12 cellular contexts compared by ENCODE assay signal in genomic region chr14:19669151-19669601, GRCh38. TPM values are rescaled to one million over a fixed set of nuclear protein-coding genes. Genes with fewer than 3 reads are reported as not detected.
DNase-seq lines count a peak whose midpoint lies in the region; ATAC-seq and TF ChIP-seq lines count a peak whose summit lies in the region.
"Not testable (repeated sequence)": the region's sequence is repeated elsewhere in the genome, so short reads cannot be mapped to it uniquely, and the experiment has no call there.
"Had no signal": no experiment of that assay in that cellular context is flagged by ENCODE, and none has a peak within 500 bp of the region (broad histone marks: within the 10 kb centered on the region; RNA-seq: fewer than 3 reads in every experiment).

No MANE protein-coding gene starts in this region.

- not testable (repeated sequence) for H3K27me3 ChIP-seq in RWPE2 (ENCODE audit: insufficient read depth, poor library complexity, severe bottlenecking); aorta (ENCODE audit: control insufficient read depth in 1 of 2, insufficient read depth in 2 of 2, low read length in 1 of 2)

- H3K4me3 ChIP-seq in RWPE2 (ENCODE audit: severe bottlenecking); coronary artery; aorta (ENCODE audit: low read length in 2 of 2): not testable (repeated sequence)

- not testable (repeated sequence) for H3K36me3 ChIP-seq in RWPE2 (ENCODE audit: low read depth); aorta (ENCODE audit: control insufficient read depth in 1 of 2, insufficient read depth in 2 of 2, low read length in 1 of 2)

- not testable (repeated sequence) for H3K4me1 ChIP-seq in RWPE2 (ENCODE audit: insufficient read depth, poor library complexity, severe bottlenecking); aorta (ENCODE audit: control insufficient read depth in 1 of 2, insufficient read depth in 2 of 2, low read length in 2 of 2)

- not testable (repeated sequence) for ATAC-seq in RWPE2 (ENCODE audit: low read depth); Right ventricle myocardium superior (ENCODE audit: poor library complexity); sciatic nerve; aorta (ENCODE audit: low FRiP score)

- 80 to 86% methylated on average over 19 of the region's 19 CpGs for WGBS in aorta, 2 donors

- not testable (repeated sequence) for H3K9me3 ChIP-seq in RWPE2 (ENCODE audit: severe bottlenecking); aorta (ENCODE audit: control insufficient read depth, low read length)

- intact Hi-C loops in Right ventricle myocardium superior (cut with DNase I); sciatic nerve (cut with DNase I); aorta (cut with DNase I): not testable (repeated sequence)

- not testable (repeated sequence) for H3K27ac ChIP-seq in RWPE2 (ENCODE audit: poor library complexity, severe bottlenecking); coronary artery; aorta (ENCODE audit: low read depth in 1 of 2, low read length in 2 of 2)

- DNase-seq in D341Med (ENCODE audit: low spot score) = peak; percentile 5
- peak; percentile 69 for DNase-seq in RWPE2 (ENCODE audit: low spot score)
- peak; percentile 53 for DNase-seq in coronary artery (ENCODE audit: low spot score)
- peak; percentile 45 for DNase-seq in Right ventricle myocardium superior
- DNase-seq in iPS-NIHi11 (ENCODE audit: low spot score) = peak; percentile 1
- peak; percentile 1 for DNase-seq in medulla oblongata (ENCODE audit: extremely low spot score)
- peak; percentile 61 for DNase-seq in sciatic nerve (ENCODE audit: low spot score)
- peak; percentile 45 to 72 for DNase-seq in aorta

- TF ChIP-seq CTCF in RWPE2 (IDR thresholded peaks at IDR 0.05; ENCODE audit: poor library complexity, severe bottlenecking); coronary artery (IDR thresholded peaks at IDR 0.05): not testable (repeated sequence)

RNA-seq across cellular contexts. Expression of gene OR11H2, which starts 44.5 kb away (rescaled TPM):
- total RNA-seq in Right ventricle myocardium superior (not detected), sciatic nerve (not detected), aorta (not detected)
- not detected for polyA plus RNA-seq in aorta
- total RNA-seq: A673, Calu3, IMR-90, SK-MEL-5 had no signal
- polyA plus RNA-seq: IMR-90 had no signal

Comparison
In these comparisons a context has a peak if more than half of its experiments do, and no peak if none do; other contexts are left out.
1. DNase-seq: peak in every context shown above with its lines; median percentile 69 in RWPE2; 61 in sciatic nerve; 58 in aorta; 53 in coronary artery; 45 in Right ventricle myocardium superior; 5 in D341Med; 1 in iPS-NIHi11; 1 in medulla oblongata.